In the genomic region with DNA sequence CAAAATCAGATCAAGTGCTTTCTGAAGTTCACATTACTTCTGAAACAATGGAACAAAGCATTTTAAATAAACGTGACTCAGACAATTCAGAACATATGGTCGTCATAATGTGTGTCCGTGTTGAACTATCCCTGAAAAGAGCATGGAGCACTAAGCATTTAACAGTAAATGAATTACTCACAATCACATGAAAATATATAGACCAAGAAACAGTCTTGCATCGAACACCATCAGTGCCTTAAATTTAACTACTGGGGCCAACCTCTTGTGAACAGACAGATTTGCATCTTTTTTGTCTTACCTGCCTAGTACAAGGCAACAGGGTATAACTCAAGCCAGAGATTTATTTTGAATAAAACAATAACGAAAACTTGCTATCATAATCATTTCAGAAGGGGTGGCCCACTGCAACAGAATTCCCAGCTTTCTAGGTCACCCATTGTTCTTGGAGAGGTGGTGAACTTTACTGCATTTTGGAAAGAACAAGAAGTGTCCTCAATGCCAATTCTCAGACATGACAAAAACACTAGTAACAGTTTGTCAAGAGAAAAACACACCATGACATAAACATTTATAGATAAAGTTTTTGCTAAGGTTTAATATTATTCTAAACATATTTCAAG, we compare ENCODE assay signal across 4 cellular contexts.
"Had no signal": no experiment of that assay in that cellular context is flagged by ENCODE, and none has a peak within 500 bp of the region (broad histone marks: within the 10 kb centered on the region; RNA-seq: fewer than 3 reads in every experiment).

No MANE protein-coding gene starts in this region.

- H3K4me3 ChIP-seq: GM23338 had no signal

- ATAC-seq: GM23338 had no signal

- DNase-seq: H9, HCEC 1CT, IMR-90 had no signal
